ENCODE assay signal across 2 cellular contexts in the genomic region with DNA sequence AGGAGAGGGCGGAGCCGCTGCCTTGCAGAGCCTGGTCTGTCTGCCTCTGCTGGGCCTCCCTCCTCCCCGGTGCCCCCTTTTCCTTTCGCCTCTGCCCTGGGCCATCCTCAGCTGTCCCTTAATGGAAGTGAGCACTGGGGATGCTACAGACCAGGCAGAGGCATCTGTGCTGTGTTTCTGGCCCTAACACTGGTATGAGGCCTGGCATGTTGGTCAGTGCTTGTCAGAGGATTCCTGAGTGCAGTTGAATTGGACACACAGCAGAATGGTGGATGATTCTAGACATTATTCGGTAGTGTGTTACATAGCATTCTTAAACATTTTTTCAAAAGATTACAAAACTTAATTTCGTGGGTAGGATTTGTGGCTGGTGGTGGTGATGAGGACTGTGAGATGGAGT.
TF ChIP-seq lines count a peak whose summit lies in the region.

No MANE protein-coding gene starts in this region.

TF ChIP-seq in H1, 55 proteins besides CTCF, POLR2A, EP300 and RAD21:
- no peak for TF ChIP-seq SUZ12 (IDR thresholded peaks at IDR 0.05; ENCODE audit: low read length)
- no peak for TF ChIP-seq BACH1 (IDR thresholded peaks at IDR 0.05; ENCODE audit: low read length)
- no peak for TF ChIP-seq YY1 (IDR thresholded peaks at IDR 0.05; ENCODE audit: low read depth, low read length)
- no peak for TF ChIP-seq SAP30 (IDR thresholded peaks at IDR 0.05; ENCODE audit: insufficient read depth, insufficient replicate concordance, low read length)
- TF ChIP-seq NRF1 (IDR thresholded peaks at IDR 0.05; ENCODE audit: low read depth, low read length) = no peak
- TF ChIP-seq GTF2F1 (IDR thresholded peaks at IDR 0.05; ENCODE audit: borderline replicate concordance, low read depth, low read length) = no peak
- TF ChIP-seq EZH2 (IDR thresholded peaks at IDR 0.05; ENCODE audit: low read depth, low read length, severe bottlenecking) = no peak
- no peak for TF ChIP-seq BCL11A (IDR thresholded peaks at IDR 0.05; ENCODE audit: low read depth in 2 of 2, low read length in 2 of 2)
- no peak for TF ChIP-seq CHD2 (IDR thresholded peaks at IDR 0.05; ENCODE audit: low read length)
- TF ChIP-seq, protein P1, sequence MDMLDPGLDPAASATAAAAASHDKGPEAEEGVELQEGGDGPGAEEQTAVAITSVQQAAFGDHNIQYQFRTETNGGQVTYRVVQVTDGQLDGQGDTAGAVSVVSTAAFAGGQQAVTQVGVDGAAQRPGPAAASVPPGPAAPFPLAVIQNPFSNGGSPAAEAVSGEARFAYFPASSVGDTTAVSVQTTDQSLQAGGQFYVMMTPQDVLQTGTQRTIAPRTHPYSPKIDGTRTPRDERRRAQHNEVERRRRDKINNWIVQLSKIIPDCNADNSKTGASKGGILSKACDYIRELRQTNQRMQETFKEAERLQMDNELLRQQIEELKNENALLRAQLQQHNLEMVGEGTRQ (IDR thresholded peaks at IDR 0.05; ENCODE audit: low read length) = no peak
- TF ChIP-seq KDM5A (IDR thresholded peaks at IDR 0.05; ENCODE audit: low read length) = no peak
- no peak for TF ChIP-seq HDAC2 (IDR thresholded peaks at IDR 0.05; ENCODE audit: borderline replicate concordance in 1 of 2, low read depth in 2 of 2, low read length in 2 of 2)
- no peak for TF ChIP-seq GABPA (IDR thresholded peaks at IDR 0.05; ENCODE audit: borderline replicate concordance, insufficient read depth, low read length)

TF ChIP-seq in GM12891, 5 proteins besides CTCF, POLR2A, EP300 and RAD21:
- TF ChIP-seq POLR2AphosphoS5 (IDR thresholded peaks at IDR 0.05; ENCODE audit: low read depth, low read length) (no peak), TAF1 (IDR thresholded peaks at IDR 0.05; ENCODE audit: low read depth, low read length) (no peak), SPI1 (IDR thresholded peaks at IDR 0.05; ENCODE audit: low read depth, low read length) (no peak), PAX5 (IDR thresholded peaks at IDR 0.05; ENCODE audit: insufficient read depth, low read length, severe bottlenecking) (no peak), POU2F2 (IDR thresholded peaks at IDR 0.05; ENCODE audit: low read depth, low read length) (no peak)
